ENCODE assay signal across 38 cellular contexts in genomic region chr5:168393773-168394172, GRCh38.
"Had no signal": no experiment of that assay in that cellular context is flagged by ENCODE, and none has a peak within 500 bp of the region (broad histone marks: within the 10 kb centered on the region; RNA-seq: fewer than 3 reads in every experiment).

No MANE protein-coding gene starts in this region.

- H3K4me3 ChIP-seq: adrenal gland, cardiac muscle cell had no signal

- H3K27me3 ChIP-seq: adrenal gland, cardiac muscle cell had no signal

- H3K27ac Mint-ChIP-seq: activated B cell treated with CpG ODN at 0.5 μM for 24 hours; activated CD4-positive, alpha-beta memory T cell treated with anti-CD3 and anti-CD28 coated beads for 36 hours; activated CD4-positive, alpha-beta T cell treated with anti-CD3 and anti-CD28 coated beads, Interleukin-2, amount 10 ng/mL, durations not matched to agents 24 days and 14 days; activated CD8-positive, alpha-beta T cell treated with anti-CD3 and anti-CD28 coated beads for 36 hours; activated naive CD4-positive, alpha-beta T cell treated with anti-CD3 and anti-CD28 coated beads for 36 hours; activated naive CD4-positive, alpha-beta T cell treated with anti-CD3 and anti-CD28 coated beads, Interleukin-2, amount 50 U/mL, for 72 hours; activated naive CD8-positive, alpha-beta T cell treated with anti-CD3 and anti-CD28 coated beads for 36 hours; activated T-cell treated with anti-CD3 and anti-CD28 coated beads, Interleukin-2, amount 50 U/mL, for 72 hours; activated T-helper 1 cell treated with anti-CD3 and anti-CD28 coated beads, Interleukin-12 subunit alpha, Interleukin-12 subunit beta, Interleukin-2, Interleukin-4 antibody, amounts not matched to agents 30 ng/mL and 10 ng/mL and 1 ng/mL, durations not matched to agents 14 hours and 24 hours and 36 hours; activated T-helper 17 cell treated with anti-CD3 and anti-CD28 coated beads, Interleukin-2, amount 50 U/mL, for 72 hours; brain; T-helper 1 cell treated with Interleukin-12 subunit alpha and Interleukin-12 subunit beta and Interleukin-4 antibody, amounts not matched to agents 30 μg/mL and 1 μg/mL, for 36 hours; T-helper 2 cell treated with Interferon-gamma antibody and Interleukin-4, amounts not matched to agents 5 μg/mL and 100 μg/mL, for 36 hours had no signal

- H3K9me3 Mint-ChIP-seq: T-helper 2 cell treated with Interferon-gamma antibody and Interleukin-4, amounts not matched to agents 5 μg/mL and 100 μg/mL, for 36 hours had no signal

- H3K4me3 Mint-ChIP-seq: activated B cell treated with CpG ODN at 0.5 μM for 24 hours; activated CD4-positive, alpha-beta memory T cell treated with anti-CD3 and anti-CD28 coated beads for 36 hours; activated CD4-positive, alpha-beta T cell treated with anti-CD3 and anti-CD28 coated beads, Interleukin-2, amount 10 ng/mL, durations not matched to agents 24 days and 14 days; activated CD8-positive, alpha-beta T cell treated with anti-CD3 and anti-CD28 coated beads for 36 hours; activated naive CD4-positive, alpha-beta T cell treated with anti-CD3 and anti-CD28 coated beads for 36 hours; activated naive CD8-positive, alpha-beta T cell treated with anti-CD3 and anti-CD28 coated beads for 36 hours; activated T-cell treated with anti-CD3 and anti-CD28 coated beads, Interleukin-2, amount 50 U/mL, for 4 hours; activated T-cell treated with anti-CD3 and anti-CD28 coated beads, Interleukin-2, amount 50 U/mL, for 72 hours; activated T-helper 1 cell treated with anti-CD3 and anti-CD28 coated beads, Interleukin-12 subunit alpha, Interleukin-12 subunit beta, Interleukin-2, Interleukin-4 antibody, amounts not matched to agents 30 ng/mL and 10 ng/mL and 1 ng/mL, durations not matched to agents 14 hours and 24 hours and 36 hours; activated T-helper 17 cell treated with anti-CD3 and anti-CD28 coated beads, Interleukin-2, amount 50 U/mL, for 72 hours; brain; central memory CD8-positive, alpha-beta T cell; T-helper 1 cell treated with Interleukin-12 subunit alpha and Interleukin-12 subunit beta and Interleukin-4 antibody, amounts not matched to agents 30 μg/mL and 1 μg/mL, for 36 hours; T-helper 2 cell treated with Interferon-gamma antibody and Interleukin-4, amounts not matched to agents 5 μg/mL and 100 μg/mL, for 36 hours had no signal

- H3K27me3 Mint-ChIP-seq: activated B cell treated with CpG ODN at 0.5 μM for 24 hours; activated CD4-positive, alpha-beta memory T cell treated with anti-CD3 and anti-CD28 coated beads for 36 hours; activated T-helper 17 cell treated with anti-CD3 and anti-CD28 coated beads, Interleukin-2, amount 50 U/mL, for 72 hours; brain had no signal

- H3K9me3 ChIP-seq: adrenal gland had no signal

- FAIRE-seq: astrocyte, TTC549 had no signal

- DNase-seq: activated B cell treated with CpG ODN at 0.5 μM for 24 hours; activated CD4-positive, alpha-beta memory T cell treated with anti-CD3 and anti-CD28 coated beads for 36 hours; activated CD4-positive, alpha-beta T cell treated with anti-CD3 and anti-CD28 coated beads for 4 hours; activated CD4-positive, alpha-beta T cell treated with anti-CD3 and anti-CD28 coated beads, Interleukin-2, amount 10 ng/mL, durations not matched to agents 24 days and 14 days; activated CD4-positive, alpha-beta T cell treated with anti-CD3 and anti-CD28 coated beads, Interleukin-2, amount 50 U/mL, for 1 hour; activated CD4-positive, alpha-beta T cell treated with anti-CD3 and anti-CD28 coated beads, Interleukin-2, amount 50 U/mL, for 4 hours; activated CD4-positive, CD25-positive, alpha-beta regulatory T cell treated with anti-CD3 and anti-CD28 coated beads, Interleukin-2, amount 50 U/mL, for 72 hours; activated CD8-positive, alpha-beta memory T cell treated with anti-CD3 and anti-CD28 coated beads, Interleukin-2, amount 50 U/mL, for 4 hours; activated CD8-positive, alpha-beta T cell treated with anti-CD3 and anti-CD28 coated beads for 36 hours; activated effector memory CD4-positive, alpha-beta T cell treated with anti-CD3 and anti-CD28 coated beads, Interleukin-2, amount 50 U/mL, for 16 hours; activated gamma-delta T cell treated with Interleukin-2 at 50 U/mL for 16 hours; activated naive CD4-positive, alpha-beta T cell; activated naive CD4-positive, alpha-beta T cell treated with anti-CD3 and anti-CD28 coated beads for 36 hours; activated naive CD4-positive, alpha-beta T cell treated with anti-CD3 and anti-CD28 coated beads, Interleukin-2, amount 50 U/mL, for 16 hours; activated naive CD8-positive, alpha-beta T cell treated with anti-CD3 and anti-CD28 coated beads for 36 hours; activated T-cell treated with anti-CD3 and anti-CD28 coated beads for 4 hours; activated T-cell treated with anti-CD3 and anti-CD28 coated beads, Interleukin-2, amount 50 U/mL, for 1 hour; activated T-cell treated with anti-CD3 and anti-CD28 coated beads, Interleukin-2, amount 50 U/mL, for 4 hours; activated T-cell treated with anti-CD3 and anti-CD28 coated beads, Interleukin-2, amount 50 U/mL, for 72 hours; adrenal gland; amniotic stem cell; aorta; caudate nucleus; cerebellar nuclear complex; T-helper 1 cell; T-helper 2 cell; T-helper 9 cell had no signal

- H3K27ac ChIP-seq: adrenal gland, cardiac muscle cell, VCaP had no signal

- H3K4me1 Mint-ChIP-seq: activated B cell treated with CpG ODN at 0.5 μM for 24 hours; activated CD4-positive, alpha-beta T cell treated with anti-CD3 and anti-CD28 coated beads, Interleukin-2, amount 10 ng/mL, durations not matched to agents 24 days and 14 days; activated naive CD8-positive, alpha-beta T cell treated with anti-CD3 and anti-CD28 coated beads for 36 hours; activated T-helper 17 cell treated with anti-CD3 and anti-CD28 coated beads, Interleukin-2, amount 50 U/mL, for 72 hours; brain; central memory CD8-positive, alpha-beta T cell had no signal

- H3K36me3 ChIP-seq: adrenal gland, cardiac muscle cell had no signal

- H3K36me3 Mint-ChIP-seq: activated naive CD8-positive, alpha-beta T cell treated with anti-CD3 and anti-CD28 coated beads for 36 hours had no signal

- H3K4me1 ChIP-seq: adrenal gland had no signal

- ATAC-seq: activated CD8-positive, alpha-beta T cell treated with anti-CD3 and anti-CD28 coated beads for 36 hours; activated naive CD4-positive, alpha-beta T cell treated with anti-CD3 and anti-CD28 coated beads, Interleukin-2, amount 50 U/mL, for 72 hours; activated T-cell treated with anti-CD3 and anti-CD28 coated beads, Interleukin-2, amount 50 U/mL, for 4 hours; activated T-cell treated with anti-CD3 and anti-CD28 coated beads, Interleukin-2, amount 50 U/mL, for 72 hours; activated T-helper 17 cell treated with anti-CD3 and anti-CD28 coated beads, Interleukin-2, amount 50 U/mL, for 72 hours had no signal
